ENCODE assay signal across 1 cellular context in the genomic region with DNA sequence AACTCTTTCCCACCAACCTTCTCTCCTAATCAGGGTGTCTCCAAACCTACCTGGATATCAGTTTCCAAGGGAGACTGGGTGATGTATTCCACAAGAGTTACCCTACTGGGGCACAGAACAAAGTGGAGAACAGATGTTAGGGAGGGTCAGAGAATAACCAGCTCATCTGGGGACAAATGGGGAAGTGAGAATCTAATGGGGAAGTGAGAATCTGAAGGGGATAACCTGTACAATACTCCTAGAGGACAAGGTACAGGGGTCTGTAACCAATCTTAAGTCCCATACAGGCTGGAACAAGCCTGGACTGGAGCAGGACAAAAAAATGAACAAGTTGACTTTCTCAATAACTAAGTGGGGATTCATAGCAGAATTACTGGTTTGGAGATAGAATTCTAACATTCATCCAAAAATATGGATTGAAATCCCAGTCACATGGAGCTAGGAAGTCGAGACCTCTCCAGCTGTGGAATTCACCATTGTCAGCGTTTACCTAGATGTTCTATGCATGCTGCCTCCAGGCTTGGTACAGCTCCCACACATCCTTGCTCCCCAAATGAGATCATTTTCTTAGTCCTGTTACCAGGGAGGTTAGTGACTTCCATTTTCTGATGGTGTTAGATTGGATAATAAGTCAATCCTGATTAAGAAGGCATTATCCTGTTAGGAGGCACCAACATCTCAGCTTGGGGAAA.
TF ChIP-seq lines count a peak whose summit lies in the region.

No MANE protein-coding gene starts in this region.

TF ChIP-seq in GM12878, 131 proteins besides CTCF, POLR2A, EP300 and RAD21 (continued from another document):
- TF ChIP-seq, protein P1, sequence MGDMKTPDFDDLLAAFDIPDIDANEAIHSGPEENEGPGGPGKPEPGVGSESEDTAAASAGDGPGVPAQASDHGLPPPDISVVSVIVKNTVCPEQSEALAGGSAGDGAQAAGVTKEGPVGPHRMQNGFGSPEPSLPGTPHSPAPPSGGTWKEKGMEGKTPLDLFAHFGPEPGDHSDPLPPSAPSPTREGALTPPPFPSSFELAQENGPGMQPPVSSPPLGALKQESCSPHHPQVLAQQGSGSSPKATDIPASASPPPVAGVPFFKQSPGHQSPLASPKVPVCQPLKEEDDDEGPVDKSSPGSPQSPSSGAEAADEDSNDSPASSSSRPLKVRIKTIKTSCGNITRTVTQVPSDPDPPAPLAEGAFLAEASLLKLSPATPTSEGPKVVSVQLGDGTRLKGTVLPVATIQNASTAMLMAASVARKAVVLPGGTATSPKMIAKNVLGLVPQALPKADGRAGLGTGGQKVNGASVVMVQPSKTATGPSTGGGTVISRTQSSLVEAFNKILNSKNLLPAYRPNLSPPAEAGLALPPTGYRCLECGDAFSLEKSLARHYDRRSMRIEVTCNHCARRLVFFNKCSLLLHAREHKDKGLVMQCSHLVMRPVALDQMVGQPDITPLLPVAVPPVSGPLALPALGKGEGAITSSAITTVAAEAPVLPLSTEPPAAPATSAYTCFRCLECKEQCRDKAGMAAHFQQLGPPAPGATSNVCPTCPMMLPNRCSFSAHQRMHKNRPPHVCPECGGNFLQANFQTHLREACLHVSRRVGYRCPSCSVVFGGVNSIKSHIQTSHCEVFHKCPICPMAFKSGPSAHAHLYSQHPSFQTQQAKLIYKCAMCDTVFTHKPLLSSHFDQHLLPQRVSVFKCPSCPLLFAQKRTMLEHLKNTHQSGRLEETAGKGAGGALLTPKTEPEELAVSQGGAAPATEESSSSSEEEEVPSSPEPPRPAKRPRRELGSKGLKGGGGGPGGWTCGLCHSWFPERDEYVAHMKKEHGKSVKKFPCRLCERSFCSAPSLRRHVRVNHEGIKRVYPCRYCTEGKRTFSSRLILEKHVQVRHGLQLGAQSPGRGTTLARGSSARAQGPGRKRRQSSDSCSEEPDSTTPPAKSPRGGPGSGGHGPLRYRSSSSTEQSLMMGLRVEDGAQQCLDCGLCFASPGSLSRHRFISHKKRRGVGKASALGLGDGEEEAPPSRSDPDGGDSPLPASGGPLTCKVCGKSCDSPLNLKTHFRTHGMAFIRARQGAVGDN (IDR thresholded peaks at IDR 0.05) = no peak; the same call in 1 of the 2 replicates
- TF ChIP-seq CBX5 (IDR thresholded peaks at IDR 0.05; ENCODE audit: low read depth) (no peak), SRF (IDR thresholded peaks at IDR 0.05; ENCODE audit: low read depth in 2 of 2, low read length in 2 of 2) (peak; percentile 23 to 95; a peak in 3 of 4 replicates), KLF5 (IDR thresholded peaks at IDR 0.05; ENCODE audit: partially characterized antibody) (peak; percentile 19), SP1 (IDR thresholded peaks at IDR 0.05; ENCODE audit: low read depth, low read length) (peak; percentile 73), MXI1 (IDR thresholded peaks at IDR 0.05; ENCODE audit: low read depth, low read length) (peak; percentile 79; the same call in 1 of the 2 replicates), EZH2 (IDR thresholded peaks at IDR 0.05; ENCODE audit: borderline replicate concordance, control insufficient read depth, low read depth, low read length) (no peak), YBX1 (IDR thresholded peaks at IDR 0.05) (no peak), CREM (IDR thresholded peaks at IDR 0.05; ENCODE audit: low read depth) (peak; percentile 87), EED (IDR thresholded peaks at IDR 0.05; ENCODE audit: low read depth) (peak; percentile 96), HDGF (IDR thresholded peaks at IDR 0.05) (no peak), NBN (IDR thresholded peaks at IDR 0.05) (peak; percentile 90; the same call in 1 of the 2 replicates), IRF4 (IDR thresholded peaks at IDR 0.05; ENCODE audit: low read depth, low read length) (peak; percentile 100), RCOR1 (conservative IDR thresholded peaks at IDR 0.05; ENCODE audit: low read depth, low read length) (peak; percentile 95), GATAD2B (conservative IDR thresholded peaks at IDR 0.05; ENCODE audit: low read depth) (peak; percentile 84), ASH2L (IDR thresholded peaks at IDR 0.05; ENCODE audit: borderline replicate concordance, low read depth) (no peak), ZNF384 (IDR thresholded peaks at IDR 0.05; ENCODE audit: borderline replicate concordance, low read depth, low read length) (peak; percentile 55; the same call in 1 of the 2 replicates)
- TF ChIP-seq, protein P2, sequence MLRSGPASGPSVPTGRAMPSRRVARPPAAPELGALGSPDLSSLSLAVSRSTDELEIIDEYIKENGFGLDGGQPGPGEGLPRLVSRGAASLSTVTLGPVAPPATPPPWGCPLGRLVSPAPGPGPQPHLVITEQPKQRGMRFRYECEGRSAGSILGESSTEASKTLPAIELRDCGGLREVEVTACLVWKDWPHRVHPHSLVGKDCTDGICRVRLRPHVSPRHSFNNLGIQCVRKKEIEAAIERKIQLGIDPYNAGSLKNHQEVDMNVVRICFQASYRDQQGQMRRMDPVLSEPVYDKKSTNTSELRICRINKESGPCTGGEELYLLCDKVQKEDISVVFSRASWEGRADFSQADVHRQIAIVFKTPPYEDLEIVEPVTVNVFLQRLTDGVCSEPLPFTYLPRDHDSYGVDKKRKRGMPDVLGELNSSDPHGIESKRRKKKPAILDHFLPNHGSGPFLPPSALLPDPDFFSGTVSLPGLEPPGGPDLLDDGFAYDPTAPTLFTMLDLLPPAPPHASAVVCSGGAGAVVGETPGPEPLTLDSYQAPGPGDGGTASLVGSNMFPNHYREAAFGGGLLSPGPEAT (IDR thresholded peaks at IDR 0.05; ENCODE audit: low read depth) = peak; percentile 100
- TF ChIP-seq, protein P3, sequence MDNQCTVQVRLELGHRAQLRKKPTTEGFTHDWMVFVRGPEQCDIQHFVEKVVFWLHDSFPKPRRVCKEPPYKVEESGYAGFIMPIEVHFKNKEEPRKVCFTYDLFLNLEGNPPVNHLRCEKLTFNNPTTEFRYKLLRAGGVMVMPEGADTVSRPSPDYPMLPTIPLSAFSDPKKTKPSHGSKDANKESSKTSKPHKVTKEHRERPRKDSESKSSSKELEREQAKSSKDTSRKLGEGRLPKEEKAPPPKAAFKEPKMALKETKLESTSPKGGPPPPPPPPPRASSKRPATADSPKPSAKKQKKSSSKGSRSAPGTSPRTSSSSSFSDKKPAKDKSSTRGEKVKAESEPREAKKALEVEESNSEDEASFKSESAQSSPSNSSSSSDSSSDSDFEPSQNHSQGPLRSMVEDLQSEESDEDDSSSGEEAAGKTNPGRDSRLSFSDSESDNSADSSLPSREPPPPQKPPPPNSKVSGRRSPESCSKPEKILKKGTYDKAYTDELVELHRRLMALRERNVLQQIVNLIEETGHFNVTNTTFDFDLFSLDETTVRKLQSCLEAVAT (IDR thresholded peaks at IDR 0.05) = peak; percentile 61; the same call in 1 of the 2 replicates
